12 cellular contexts compared by ENCODE assay signal in the genomic region with DNA sequence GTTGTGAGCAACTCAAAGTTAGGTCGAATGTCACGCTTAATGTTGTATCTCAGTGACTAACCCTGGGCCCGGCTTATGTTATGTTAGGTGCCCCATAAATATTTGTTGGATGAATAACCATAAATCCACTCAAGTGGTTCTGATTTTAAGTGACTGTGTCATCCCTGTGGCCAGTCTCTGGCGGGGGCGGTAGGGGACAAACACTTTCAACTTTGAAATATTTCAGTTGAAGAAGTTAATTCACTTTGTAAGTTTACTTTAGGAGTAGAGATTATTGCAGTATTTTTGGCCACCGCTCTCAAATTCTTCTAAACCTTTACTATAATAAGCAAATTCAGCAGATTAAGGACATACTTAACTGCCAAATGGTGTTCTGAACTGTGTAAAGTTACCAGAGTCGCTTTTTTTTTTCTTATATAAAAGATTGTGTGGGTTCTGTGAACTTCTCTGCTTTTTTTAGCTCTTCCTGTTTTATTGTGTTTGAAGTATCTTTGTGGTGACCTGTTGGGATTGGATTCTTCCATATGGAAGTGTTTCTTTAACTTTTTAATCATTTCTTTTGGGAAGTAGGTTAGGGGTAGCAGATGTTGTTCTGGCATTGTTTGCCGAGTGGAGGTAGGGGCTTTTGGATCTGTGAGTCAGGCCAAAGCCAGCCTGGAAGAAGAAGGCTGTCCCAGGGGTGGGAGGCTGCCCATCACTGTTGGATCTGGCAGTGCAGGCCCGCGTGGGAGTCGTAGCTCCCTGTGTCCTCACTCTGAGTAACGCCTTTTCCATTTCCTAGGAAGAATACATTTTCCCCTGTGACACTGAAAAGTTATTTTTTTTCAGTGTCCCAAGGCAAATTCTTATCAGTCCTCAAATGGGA.
DNase-seq lines count a peak whose midpoint lies in the region; ATAC-seq, FAIRE-seq and TF ChIP-seq lines count a peak whose summit lies in the region.
"Had no signal": no experiment of that assay in that cellular context is flagged by ENCODE, and none has a peak within 500 bp of the region (broad histone marks: within the 10 kb centered on the region; RNA-seq: fewer than 3 reads in every experiment).

No MANE protein-coding gene starts in this region.

- no peak overlapping the region for H2BK120ac ChIP-seq in H9 (ENCODE audit: low read depth, low read length, poor library complexity, severe bottlenecking)

- no peak overlapping the region for H4K8ac ChIP-seq in H9 (replicated peaks; ENCODE audit: insufficient read length, low read depth, low read length)

- peaks cover 8% of the 10 kb centered on the region; the same call in 1 of the 2 replicates for H3K27me3 ChIP-seq in MG63
- no peaks in the 10 kb centered on the region for H3K27me3 ChIP-seq in gastrocnemius medialis
- H3K27me3 ChIP-seq in CD8-positive, alpha-beta memory T cell (ENCODE audit: insufficient read depth, low read length, poor library complexity, severe bottlenecking): no peaks in the 10 kb centered on the region
- H3K27me3 ChIP-seq in H9 (ENCODE audit: insufficient read depth, low read length): no peaks in the 10 kb centered on the region

- no peaks in the 10 kb centered on the region for H3K23me2 ChIP-seq in H9 (ENCODE audit: insufficient read length, low read depth, low read length, poor library complexity, severe bottlenecking)

- H2AK5ac ChIP-seq in H9 (ENCODE audit: insufficient read length, low read length): no peak overlapping the region

- H3K9ac ChIP-seq in H9 (ENCODE audit: extremely low read depth, insufficient read length, low read length): no peak overlapping the region
- H3K9ac ChIP-seq: KMS-11 had no signal

- no peak for ATAC-seq in gastrocnemius medialis

- peak; percentile 70 for DNase-seq in AG20443 (ENCODE audit: low spot score)
- peak; percentile 86 for DNase-seq in MG63
- no peak for DNase-seq in gastrocnemius medialis
- DNase-seq in stimulated activated CD4-positive, alpha-beta T cell treated with anti-CD3 and anti-CD28 coated beads, Interleukin-12 subunit alpha, Interleukin-12 subunit beta, amount 100 ng/mL, for 4 hours: no peak
- DNase-seq in CD8-positive, alpha-beta memory T cell: no peak
- no peak for DNase-seq in NCI-H524 treated with DMSO at 0.1 percent for 48 hours (lab: John Stamatoyannopoulos, UW)
- DNase-seq in H9: no peak
- DNase-seq: DMS153; effector CD8-positive, alpha-beta T cell had no signal

- no peak overlapping the region for H2BK15ac ChIP-seq in H9 (ENCODE audit: low read depth, low read length)

- H3K9me3 ChIP-seq in MG63: no peaks in the 10 kb centered on the region
- no peaks in the 10 kb centered on the region for H3K9me3 ChIP-seq in gastrocnemius medialis
- no peaks in the 10 kb centered on the region for H3K9me3 ChIP-seq in CD8-positive, alpha-beta memory T cell (ENCODE audit: low read length)
- no peaks in the 10 kb centered on the region for H3K9me3 ChIP-seq in H9 (ENCODE audit: control insufficient read depth, low read depth, low read length)

- H3K18ac ChIP-seq in H9 (ENCODE audit: insufficient read length, low read depth, low read length): no peak overlapping the region

- no peaks in the 10 kb centered on the region for H3K27me3 Mint-ChIP-seq in CD8-positive, alpha-beta memory T cell
- H3K27me3 Mint-ChIP-seq in H9 (ENCODE audit: low read depth): no peaks in the 10 kb centered on the region

- no peak overlapping the region for H3K4me3 Mint-ChIP-seq in CD8-positive, alpha-beta memory T cell
- no peak overlapping the region for H3K4me3 Mint-ChIP-seq in H9
- H3K4me3 Mint-ChIP-seq: activated T-helper 1 cell treated with anti-CD3 and anti-CD28 coated beads, Interleukin-12 subunit alpha, Interleukin-12 subunit beta, Interleukin-2, Interleukin-4 antibody, amounts not matched to agents 30 ng/mL and 10 ng/mL and 1 ng/mL, durations not matched to agents 14 hours and 24 hours and 36 hours had no signal

- intact Hi-C loops in gastrocnemius medialis (cut with DNase I; ENCODE audit: low total_unique reads): no loop called here

- H3K23ac ChIP-seq in H9 (ENCODE audit: insufficient read length, low read depth, low read length): no peak overlapping the region

- TF ChIP-seq POLR2A in gastrocnemius medialis (IDR thresholded peaks at IDR 0.05): no peak

- no peak overlapping the region for H2BK5ac ChIP-seq in H9 (ENCODE audit: insufficient read length, low read length)

- no peaks in the 10 kb centered on the region for H3K9me3 Mint-ChIP-seq in CD8-positive, alpha-beta memory T cell
- H3K9me3 Mint-ChIP-seq in H9: no peaks in the 10 kb centered on the region
- H3K9me3 Mint-ChIP-seq: activated T-helper 1 cell treated with anti-CD3 and anti-CD28 coated beads, Interleukin-12 subunit alpha, Interleukin-12 subunit beta, Interleukin-2, Interleukin-4 antibody, amounts not matched to agents 30 ng/mL and 10 ng/mL and 1 ng/mL, durations not matched to agents 14 hours and 24 hours and 36 hours had no signal

- peaks cover 0 to 2% (median 0%) of the 10 kb centered on the region in 3 donors for H3K4me1 Mint-ChIP-seq in CD8-positive, alpha-beta memory T cell
- H3K4me1 Mint-ChIP-seq in H9: peaks cover 8 to 10% of the 10 kb centered on the region in 2 experiments

- peak overlapping the region in 1 of 8 donors; percentile 37 for H3K27ac Mint-ChIP-seq in CD8-positive, alpha-beta memory T cell
- H3K27ac Mint-ChIP-seq in H9: peak overlapping the region in 1 of 3 experiments; percentile 35; a peak in 1 of 7 replicates
- H3K27ac Mint-ChIP-seq: activated T-helper 1 cell treated with anti-CD3 and anti-CD28 coated beads, Interleukin-12 subunit alpha, Interleukin-12 subunit beta, Interleukin-2, Interleukin-4 antibody, amounts not matched to agents 30 ng/mL and 10 ng/mL and 1 ng/mL, durations not matched to agents 14 hours and 24 hours and 36 hours had no signal

- H3K4me1 ChIP-seq in gastrocnemius medialis (peaks cover 6 to 12% of the 10 kb centered on the region in 2 donors), H9 (ENCODE audit: insufficient read depth, low read length) (no peaks in the 10 kb centered on the region)
- H3K4me1 ChIP-seq in CD8-positive, alpha-beta memory T cell (ENCODE audit: insufficient read depth, low read length): no peaks in the 10 kb centered on the region

- no peak overlapping the region for H3K14ac ChIP-seq in H9 (ENCODE audit: insufficient read depth, low read length)

- H3K36me3 Mint-ChIP-seq in CD8-positive, alpha-beta memory T cell: no peaks in the 10 kb centered on the region
- no peaks in the 10 kb centered on the region for H3K36me3 Mint-ChIP-seq in H9 (ENCODE audit: insufficient read depth in 1 of 3, low read depth in 3 of 3)

- POLR2A ChIA-PET in CD8-positive, alpha-beta memory T cell (lab: Charles Lee): no interaction called here

- H2AFZ ChIP-seq in H9 (ENCODE audit: low read length): no peak overlapping the region

- H4K20me1 ChIP-seq in H9 (ENCODE audit: control insufficient read depth, insufficient read depth, insufficient read length): no peaks in the 10 kb centered on the region

- H3K36me3 ChIP-seq in MG63 (no peaks in the 10 kb centered on the region), gastrocnemius medialis (no peaks in the 10 kb centered on the region)
- H3K36me3 ChIP-seq in CD8-positive, alpha-beta memory T cell (ENCODE audit: insufficient read depth, low read length): no peaks in the 10 kb centered on the region

- H3K4me2 ChIP-seq in H9 (ENCODE audit: insufficient read depth, insufficient read length, low read length): no peak overlapping the region
- H3K4me2 ChIP-seq: KMS-11 had no signal

- H3K4me3 ChIP-seq in MG63 (no peak overlapping the region), gastrocnemius medialis (no peak overlapping the region)
- no peak overlapping the region for H3K4me3 ChIP-seq in CD8-positive, alpha-beta memory T cell (ENCODE audit: low read length)

- H3K4ac ChIP-seq in H9 (ENCODE audit: low read depth, low read length): no peak overlapping the region

- H4K5ac ChIP-seq in H9 (ENCODE audit: insufficient read length, low read depth, low read length): no peak overlapping the region

- no peak overlapping the region for H3K56ac ChIP-seq in H9 (ENCODE audit: insufficient read length, low read depth, low read length)

- in situ Hi-C loops in gastrocnemius medialis (cut with MboI; ENCODE audit: low sequenced_read_pairs in 4 of 4): no loop called here

- CTCF ChIA-PET in CD8-positive, alpha-beta memory T cell (lab: Charles Lee): no interaction called here

- H3K79me1 ChIP-seq in H9 (ENCODE audit: insufficient read depth, low read depth, low read length, poor library complexity, severe bottlenecking): no peaks in the 10 kb centered on the region

- H3T11ph ChIP-seq in H9 (ENCODE audit: low read length): no peak overlapping the region

- no CpG with 5 or more reads among the region's 12 CpGs for WGBS in H9 (ENCODE audit: extremely low coverage, insufficient read length, low lambda C conversion rate)

- TF ChIP-seq CTCF in gastrocnemius medialis (IDR thresholded peaks at IDR 0.05 in 4 of 5, conservative IDR thresholded peaks at IDR 0.05 in 1 of 5) (no peak), H9 (conservative IDR thresholded peaks at IDR 0.05) (no peak)

- no peaks in the 10 kb centered on the region for H3K79me2 ChIP-seq in H9 (ENCODE audit: insufficient read depth, low read length)

- FAIRE-seq in endometrium (lab: Jason Lieb, UNC): peak; percentile 78

- H3K27ac ChIP-seq in gastrocnemius medialis (peak overlapping the region; percentile 16 to 28 (median 20)), H9 (ENCODE audit: insufficient read length, low read depth, low read length) (no peak overlapping the region)
- no peak overlapping the region for H3K27ac ChIP-seq in CD8-positive, alpha-beta memory T cell (ENCODE audit: low read depth, low read length)
- H3K27ac ChIP-seq: KMS-11 had no signal

- no peak overlapping the region for H4K91ac ChIP-seq in H9 (ENCODE audit: insufficient read length, low read depth, low read length)

- H2BK20ac ChIP-seq in H9 (ENCODE audit: low read depth, low read length, poor library complexity, severe bottlenecking): no peak overlapping the region

- H2BK12ac ChIP-seq in H9 (ENCODE audit: insufficient read length, low read depth, low read length): no peak overlapping the region

Comparison
In these comparisons a context has a peak if more than half of its experiments do, and no peak if none do; other contexts are left out.
1. DNase-seq: peak in AG20443 (single experiment) and MG63 (single experiment); none in gastrocnemius medialis (0 of 2), stimulated activated CD4-positive, alpha-beta T cell treated with anti-CD3 and anti-CD28 coated beads, Interleukin-12 subunit alpha, Interleukin-12 subunit beta, amount 100 ng/mL, for 4 hours (single experiment), CD8-positive, alpha-beta memory T cell (0 of 5), NCI-H524 treated with DMSO at 0.1 percent for 48 hours (single experiment) and H9 (single experiment).
2. H3K27ac ChIP-seq: peak in gastrocnemius medialis (4 of 4); none in CD8-positive, alpha-beta memory T cell (single experiment) and H9 (single experiment).